Comparison of ENCODE assay signal across 8 cellular contexts in genomic region chr6:31805939-31806469, GRCh38. TPM values are rescaled to one million over a fixed set of nuclear protein-coding genes. Genes with fewer than 3 reads are reported as not detected.
A peak's percentile ranks its signal among the peaks of the same experiment; 100 is the strongest.
DNase-seq lines count a peak whose midpoint lies in the region; ATAC-seq and TF ChIP-seq lines count a peak whose summit lies in the region.

No MANE protein-coding gene starts in this region.

- peak overlapping the region; percentile 83 for H3K4ac ChIP-seq in mesendoderm (ENCODE audit: low read depth, low read length)

- peaks cover 1% of the 10 kb centered on the region for H3K36me3 ChIP-seq in GM06990 (ENCODE audit: control insufficient read depth, insufficient read depth, low read length)
- no peaks in the 10 kb centered on the region for H3K36me3 ChIP-seq in breast epithelium
- no peaks in the 10 kb centered on the region for H3K36me3 ChIP-seq in mesendoderm (ENCODE audit: control insufficient read depth, insufficient read depth, low read length)
- no peaks in the 10 kb centered on the region for H3K36me3 ChIP-seq in aorta (ENCODE audit: control insufficient read depth in 1 of 2, insufficient read depth in 2 of 2, low read length in 1 of 2)

- H3K9me3 ChIP-seq in breast epithelium: no peaks in the 10 kb centered on the region
- H3K9me3 ChIP-seq in aorta (ENCODE audit: control insufficient read depth, low read length): no peaks in the 10 kb centered on the region

- H2AK5ac ChIP-seq in mesendoderm (ENCODE audit: low read length): peak overlapping the region; percentile 33

- H3K27me3 ChIP-seq in GM06990 (replicated peaks; ENCODE audit: control insufficient read depth, insufficient read depth, low read length): no peaks in the 10 kb centered on the region
- H3K27me3 ChIP-seq in breast epithelium: no peaks in the 10 kb centered on the region
- no peaks in the 10 kb centered on the region for H3K27me3 ChIP-seq in mesendoderm (ENCODE audit: insufficient read depth, low read length, poor library complexity)
- H3K27me3 ChIP-seq in aorta (ENCODE audit: control insufficient read depth in 1 of 2, insufficient read depth in 2 of 2, low read length in 1 of 2): no peaks in the 10 kb centered on the region

- H3K4me1 ChIP-seq in breast epithelium: peaks cover 0 to 10% of the 10 kb centered on the region in 2 donors
- no peaks in the 10 kb centered on the region for H3K4me1 ChIP-seq in mesendoderm (ENCODE audit: control insufficient read depth, low read depth, low read length)
- H3K4me1 ChIP-seq in aorta (ENCODE audit: control insufficient read depth in 1 of 2, insufficient read depth in 2 of 2, low read length in 2 of 2): no peaks in the 10 kb centered on the region

- H2BK15ac ChIP-seq in mesendoderm (replicated peaks; ENCODE audit: low read depth): no peak overlapping the region

- H4K5ac ChIP-seq in mesendoderm (ENCODE audit: low read length): no peak overlapping the region

- peak overlapping the region; percentile 76 for H3K4me2 ChIP-seq in mesendoderm (ENCODE audit: low read length)

- peak overlapping the region; percentile 9 for H3K18ac ChIP-seq in mesendoderm (ENCODE audit: low read length)

- no peak overlapping the region for H2BK5ac ChIP-seq in mesendoderm (ENCODE audit: low read length)

- TF ChIP-seq CTCF in GM06990 (IDR thresholded peaks at IDR 0.05; ENCODE audit: insufficient read depth, low read length, poor library complexity, severe bottlenecking) (no peak), breast epithelium (IDR thresholded peaks at IDR 0.05) (no peak)

- H3K23ac ChIP-seq in mesendoderm (ENCODE audit: low read length): no peak overlapping the region

- peaks cover 12% of the 10 kb centered on the region for H3K79me2 ChIP-seq in mesendoderm (ENCODE audit: control insufficient read depth, insufficient read depth, low read length)

- no peak for TF ChIP-seq POLR2A in breast epithelium (IDR thresholded peaks at IDR 0.05)

- ATAC-seq in HG03521 (IDR thresholded peaks at IDR 0.05; ENCODE audit: unreplicated experiment) (peak; percentile 4), aorta (ENCODE audit: low FRiP score) (no peak), GM21528 (IDR thresholded peaks at IDR 0.05; ENCODE audit: low FRiP score, unreplicated experiment) (no peak)

- peaks cover 4% of the 10 kb centered on the region for H3K79me1 ChIP-seq in mesendoderm (ENCODE audit: low read length)

- WGBS in mesendoderm (ENCODE audit: extremely low coverage, insufficient coverage, low lambda C conversion rate): no CpG with 5 or more reads among the region's 7 CpGs
- WGBS in aorta, 2 donors: 14% methylated on average over 7 of the region's 7 CpGs

- DNase-seq in GM06990 (ENCODE audit: extremely low read depth, insufficient read length) (no peak), breast epithelium (ENCODE audit: low spot score in 2 of 2) (no peak), mesendoderm (no peak), aorta (no peak), NCI-H1694 (lab: John Stamatoyannopoulos, UW) (no peak), GOT3 (lab: John Stamatoyannopoulos, UW) (no peak)

- H3K4me3 ChIP-seq in GM06990 (replicated peaks; ENCODE audit: low read depth, low read length): peak overlapping the region; percentile 83
- peak overlapping the region; percentile 60 to 92 (median 71) for H3K4me3 ChIP-seq in breast epithelium
- H3K4me3 ChIP-seq in mesendoderm (ENCODE audit: low read length): peak overlapping the region; percentile 42
- peak overlapping the region; percentile 55 to 56 for H3K4me3 ChIP-seq in aorta (ENCODE audit: low read length in 2 of 2)

- peak overlapping the region; percentile 99 for H3K56ac ChIP-seq in mesendoderm (ENCODE audit: low read length)

- intact Hi-C loops in breast epithelium (cut with DNase I; ENCODE audit: low total_unique reads) (no loop called here), aorta (cut with DNase I) (no loop called here)

- H4K8ac ChIP-seq in mesendoderm (ENCODE audit: low read depth, low read length): no peak overlapping the region

- peak overlapping the region; percentile 95 to 98 for H3K27ac ChIP-seq in breast epithelium
- H3K27ac ChIP-seq in mesendoderm (ENCODE audit: low read depth, low read length): peak overlapping the region; percentile 72
- peak overlapping the region; percentile 69 to 76 for H3K27ac ChIP-seq in aorta (ENCODE audit: low read depth in 1 of 2, low read length in 2 of 2)

- H2BK120ac ChIP-seq in mesendoderm (ENCODE audit: low read depth, low read length): peak overlapping the region; percentile 14

- peak overlapping the region; percentile 76 for H3K9ac ChIP-seq in mesendoderm (ENCODE audit: low read length)

RNA-seq across cellular contexts. Expression of gene LSM2, which starts 0.8 kb away (rescaled TPM):
- total RNA-seq in breast epithelium (10 to 100 TPM; 28.7 to 39.7 (median 32.6) TPM), aorta (10 to 100 TPM; 32.4 to 33.4 TPM)
- 153 TPM for polyA plus RNA-seq in mesendoderm (2013, experiment 1 of 2)
- polyA plus RNA-seq in mesendoderm (2013, experiment 2 of 2): 155 TPM
- 10 to 100 TPM; 41.7 to 42.2 TPM for polyA plus RNA-seq in aorta

RNA-seq across cellular contexts. Expression of gene HSPA1L, which starts 9.1 kb away (rescaled TPM):
- 1 to 10 TPM; 1.3 to 1.9 (median 1.6) TPM for total RNA-seq in breast epithelium
- polyA plus RNA-seq in mesendoderm (2013, experiment 1 of 2): 0.83 TPM
- polyA plus RNA-seq in mesendoderm (2013, experiment 2 of 2): 0.98 TPM
- total RNA-seq in aorta: 1 to 10 TPM; 1.9 TPM
- 1 to 10 TPM; 1.3 to 2.1 TPM for polyA plus RNA-seq in aorta

RNA-seq across cellular contexts. Expression of gene HSPA1A, which starts 9.3 kb away (rescaled TPM):
- total RNA-seq in breast epithelium (100 to 1,000 TPM; 136 to 459 (median 202) TPM), aorta (100 to 1,000 TPM; 194 to 454 TPM)
- polyA plus RNA-seq in mesendoderm (2013, experiment 1 of 2): 37.1 TPM
- polyA plus RNA-seq in mesendoderm (2013, experiment 2 of 2): 40.9 TPM
- 10 to 100 TPM; 55.1 to 98.7 TPM for polyA plus RNA-seq in aorta

RNA-seq across cellular contexts. Expression of gene VARS1, which starts 10.5 kb away (rescaled TPM):
- total RNA-seq in breast epithelium: 10 to 100 TPM; 19.2 to 35.4 (median 26.2) TPM
- polyA plus RNA-seq in mesendoderm (2013, experiment 1 of 2): 63.4 TPM
- 64.0 TPM for polyA plus RNA-seq in mesendoderm (2013, experiment 2 of 2)
- total RNA-seq in aorta: 10 to 100 TPM; 44.4 to 49.6 TPM
- 10 to 100 TPM in 1 of 2 donors, 1 to 10 TPM in 1; 9.8 to 26.4 TPM for polyA plus RNA-seq in aorta

RNA-seq across cellular contexts. Expression of gene HSPA1B, which starts 21.5 kb away (rescaled TPM):
- total RNA-seq in breast epithelium: 100 to 1,000 TPM; 113 to 376 (median 232) TPM
- polyA plus RNA-seq in mesendoderm (2013, experiment 1 of 2): 23.9 TPM
- 22.5 TPM for polyA plus RNA-seq in mesendoderm (2013, experiment 2 of 2)
- total RNA-seq in aorta: 100 to 1,000 TPM; 155 to 332 TPM
- polyA plus RNA-seq in aorta: 10 to 100 TPM; 23.2 to 61.1 TPM
